21 cellular contexts compared by ENCODE assay signal in genomic region chr4:71107732-71108131, GRCh38.
DNase-seq lines count a peak whose midpoint lies in the region; ATAC-seq and TF ChIP-seq lines count a peak whose summit lies in the region.
"Had no signal": no experiment of that assay in that cellular context is flagged by ENCODE, and none has a peak within 500 bp of the region (broad histone marks: within the 10 kb centered on the region; RNA-seq: fewer than 3 reads in every experiment).

No MANE protein-coding gene starts in this region.

- ATAC-seq in activated T-helper 17 cell treated with anti-CD3 and anti-CD28 coated beads, Interleukin-2, amount 50 U/mL, for 72 hours (replicated peaks): no peak
- ATAC-seq: GM23338, lower lobe of right lung, mucosa of descending colon had no signal

- H3K9me3 Mint-ChIP-seq in activated T-cell treated with anti-CD3 and anti-CD28 coated beads, Interleukin-2, amount 50 U/mL, for 24 hours: no peaks in the 10 kb centered on the region
- no peaks in the 10 kb centered on the region for H3K9me3 Mint-ChIP-seq in activated T-helper 17 cell treated with anti-CD3 and anti-CD28 coated beads, Interleukin-2, amount 50 U/mL, for 72 hours
- no peaks in the 10 kb centered on the region for H3K9me3 Mint-ChIP-seq in neural crest cell
- H3K9me3 Mint-ChIP-seq: GM23338 had no signal

- H4K20me1 ChIP-seq in Loucy (ENCODE audit: insufficient read depth, low read length, poor library complexity, severe bottlenecking) (no peaks in the 10 kb centered on the region), smooth muscle cell (ENCODE audit: low read depth) (no peaks in the 10 kb centered on the region)

- peak overlapping the region; percentile 67 for H3K27ac Mint-ChIP-seq in activated T-cell treated with anti-CD3 and anti-CD28 coated beads, Interleukin-2, amount 50 U/mL, for 24 hours
- peak overlapping the region; percentile 60 for H3K27ac Mint-ChIP-seq in activated T-helper 17 cell treated with anti-CD3 and anti-CD28 coated beads, Interleukin-2, amount 50 U/mL, for 72 hours
- H3K27ac Mint-ChIP-seq in neural crest cell (ENCODE audit: unreplicated experiment): peak overlapping the region; percentile 19
- H3K27ac Mint-ChIP-seq: GM23338 had no signal

- DNase-seq in activated T-cell treated with anti-CD3 and anti-CD28 coated beads, Interleukin-2, amount 50 U/mL, for 24 hours: no peak
- DNase-seq in activated T-cell treated with anti-CD3 and anti-CD28 coated beads, Interleukin-2, amount 50 U/mL, for 48 hours: no peak
- no peak for DNase-seq in neural crest cell (ENCODE audit: low read depth, low spot score)
- no peak for DNase-seq in retina
- no peak for DNase-seq in NCI-H1417 treated with DMSO at 0.1 percent for 48 hours (lab: John Stamatoyannopoulos, UW)
- DNase-seq in smooth muscle cell (lab: John Stamatoyannopoulos, UW; ENCODE audit: unreplicated experiment): no peak
- DNase-seq: activated CD4-positive, alpha-beta T cell treated with anti-CD3 and anti-CD28 coated beads, Interleukin-2, amount 50 U/mL, for 4 hours; islet precursor cell; lower lobe of right lung; mucosa of descending colon; NCI-H1105; NCI-H2029 treated with DMSO at 0.1 percent for 48 hours; NCI-H446; PC-9; stimulated activated naive CD4-positive, alpha-beta T cell; thyroid gland had no signal

- H3K9ac ChIP-seq in Loucy (ENCODE audit: low read depth, low read length, poor library complexity, severe bottlenecking) (peak overlapping the region; percentile 53), smooth muscle cell (ENCODE audit: low read depth) (no peak overlapping the region)

- H3K27me3 Mint-ChIP-seq in activated T-cell treated with anti-CD3 and anti-CD28 coated beads, Interleukin-2, amount 50 U/mL, for 24 hours: no peaks in the 10 kb centered on the region
- H3K27me3 Mint-ChIP-seq in activated T-helper 17 cell treated with anti-CD3 and anti-CD28 coated beads, Interleukin-2, amount 50 U/mL, for 72 hours: no peaks in the 10 kb centered on the region
- no peaks in the 10 kb centered on the region for H3K27me3 Mint-ChIP-seq in neural crest cell (ENCODE audit: low read depth)

- H3K27me3 ChIP-seq in Loucy (ENCODE audit: insufficient read depth, low read length, poor library complexity, severe bottlenecking) (no peaks in the 10 kb centered on the region), smooth muscle cell (ENCODE audit: low read depth) (no peaks in the 10 kb centered on the region)
- H3K27me3 ChIP-seq: thyroid gland had no signal

- H3F3A ChIP-seq in Loucy (ENCODE audit: low read depth): peaks cover 2% of the 10 kb centered on the region; the same call in 1 of the 2 replicates
- no peaks in the 10 kb centered on the region for H3F3A ChIP-seq in smooth muscle cell (ENCODE audit: low read depth)

- H3K36me3 ChIP-seq in Loucy (ENCODE audit: insufficient read depth, low read length): no peaks in the 10 kb centered on the region
- H3K36me3 ChIP-seq in smooth muscle cell (ENCODE audit: low read depth): no peaks in the 10 kb centered on the region
- H3K36me3 ChIP-seq: lower lobe of right lung, thyroid gland had no signal

- no peak overlapping the region; the same call in 1 of the 2 replicates for H2AFZ ChIP-seq in Loucy (ENCODE audit: low read length)
- no peak overlapping the region for H2AFZ ChIP-seq in smooth muscle cell (ENCODE audit: low read depth)
- H2AFZ ChIP-seq: GM23338, PC-9 had no signal

- H3K4me2 ChIP-seq in Loucy (ENCODE audit: low read depth, low read length, poor library complexity, severe bottlenecking) (peak overlapping the region; percentile 63), smooth muscle cell (no peak overlapping the region)
- H3K4me2 ChIP-seq: GM23338, PC-9 had no signal

- TF ChIP-seq CTCF in Loucy (conservative IDR thresholded peaks at IDR 0.05; ENCODE audit: low read length) (no peak), neural crest cell (conservative IDR thresholded peaks at IDR 0.05) (no peak), smooth muscle cell (IDR thresholded peaks at IDR 0.05; ENCODE audit: borderline replicate concordance, insufficient read depth, poor library complexity, severe bottlenecking) (no peak)

- H3K9me3 ChIP-seq in Loucy (ENCODE audit: insufficient read depth, low read depth, low read length) (no peaks in the 10 kb centered on the region), smooth muscle cell (replicated peaks; ENCODE audit: low read depth) (no peaks in the 10 kb centered on the region)
- H3K9me3 ChIP-seq: lower lobe of right lung, mucosa of descending colon, thyroid gland had no signal

- H3K4me1 ChIP-seq in Loucy (ENCODE audit: insufficient read depth, low read length, poor library complexity, severe bottlenecking) (peaks cover 37% of the 10 kb centered on the region), smooth muscle cell (ENCODE audit: low read depth) (no peaks in the 10 kb centered on the region)
- H3K4me1 ChIP-seq: lower lobe of right lung, thyroid gland had no signal

- H3K27ac ChIP-seq in smooth muscle cell (ENCODE audit: low read depth): no peak overlapping the region
- H3K27ac ChIP-seq: coronary artery, lower lobe of right lung, PC-9, thyroid gland, VCaP had no signal

- H3K4me3 ChIP-seq in Loucy (ENCODE audit: low read length, poor library complexity, severe bottlenecking): peak overlapping the region; percentile 48
- no peak overlapping the region for H3K4me3 ChIP-seq in smooth muscle cell
- H3K4me3 ChIP-seq: coronary artery, GM23338, lower lobe of right lung, mucosa of descending colon, PC-9, thyroid gland had no signal

- H3K79me2 ChIP-seq in Loucy (ENCODE audit: insufficient read depth, low read length) (no peaks in the 10 kb centered on the region), smooth muscle cell (ENCODE audit: low read depth) (no peaks in the 10 kb centered on the region)

- H3K4me3 Mint-ChIP-seq in activated T-cell treated with anti-CD3 and anti-CD28 coated beads, Interleukin-2, amount 50 U/mL, for 24 hours: no peak overlapping the region
- peak overlapping the region; percentile 27 for H3K4me3 Mint-ChIP-seq in activated T-helper 17 cell treated with anti-CD3 and anti-CD28 coated beads, Interleukin-2, amount 50 U/mL, for 72 hours
- H3K4me3 Mint-ChIP-seq in neural crest cell: no peak overlapping the region
- H3K4me3 Mint-ChIP-seq: GM23338 had no signal

- no peaks in the 10 kb centered on the region for H3K9me2 ChIP-seq in Loucy (replicated peaks; ENCODE audit: low read depth, low read length)

- 91% methylated on average over 2 of the region's 2 CpGs for WGBS in smooth muscle cell (ENCODE audit: low lambda C conversion rate)

- H3K4me1 Mint-ChIP-seq in activated T-cell treated with anti-CD3 and anti-CD28 coated beads, Interleukin-2, amount 50 U/mL, for 24 hours (ENCODE audit: low read depth): peaks cover 40% of the 10 kb centered on the region
- H3K4me1 Mint-ChIP-seq in activated T-helper 17 cell treated with anti-CD3 and anti-CD28 coated beads, Interleukin-2, amount 50 U/mL, for 72 hours: peaks cover 26% of the 10 kb centered on the region
- no peaks in the 10 kb centered on the region for H3K4me1 Mint-ChIP-seq in neural crest cell
- H3K4me1 Mint-ChIP-seq: GM23338 had no signal

- no peaks in the 10 kb centered on the region for H3K36me3 Mint-ChIP-seq in activated T-cell treated with anti-CD3 and anti-CD28 coated beads, Interleukin-2, amount 50 U/mL, for 24 hours (ENCODE audit: low read depth)
- H3K36me3 Mint-ChIP-seq in activated T-helper 17 cell treated with anti-CD3 and anti-CD28 coated beads, Interleukin-2, amount 50 U/mL, for 72 hours (ENCODE audit: low read depth): no peaks in the 10 kb centered on the region
- no peaks in the 10 kb centered on the region for H3K36me3 Mint-ChIP-seq in neural crest cell (ENCODE audit: low read depth)
